11 cellular contexts compared by ENCODE assay signal in genomic region chr1:181100924-181101323, GRCh38. TPM values are rescaled to one million over a fixed set of nuclear protein-coding genes. Genes with fewer than 3 reads are reported as not detected.
DNase-seq lines count a peak whose midpoint lies in the region; TF ChIP-seq lines count a peak whose summit lies in the region.
"Had no signal": no experiment of that assay in that cellular context is flagged by ENCODE, and none has a peak within 500 bp of the region (broad histone marks: within the 10 kb centered on the region; RNA-seq: fewer than 3 reads in every experiment).

No MANE protein-coding gene starts in this region.

- peaks cover 1% of the 10 kb centered on the region for H3K36me3 Mint-ChIP-seq in T-helper 2 cell treated with Interferon-gamma antibody and Interleukin-4, amounts not matched to agents 5 μg/mL and 100 μg/mL, for 36 hours (ENCODE audit: low read depth)
- no peaks in the 10 kb centered on the region for H3K36me3 Mint-ChIP-seq in dendritic cell treated with granulocyte-macrophage colony-stimulating factor and Interleukin-4, amounts not matched to agents 40 ng/mL and 50 ng/mL, for 4 days (ENCODE audit: low read depth)
- no peaks in the 10 kb centered on the region for H3K36me3 Mint-ChIP-seq in osteocyte (ENCODE audit: unreplicated experiment)

- no peaks in the 10 kb centered on the region for H3K36me3 ChIP-seq in PC-9 (ENCODE audit: low read depth)
- H3K36me3 ChIP-seq: lower lobe of right lung had no signal

- H3K27ac ChIP-seq in PC-9 = peak overlapping the region; percentile 96

- TF ChIP-seq CTCF in PC-9 (conservative IDR thresholded peaks at IDR 0.05) (no peak), osteocyte (IDR thresholded peaks at IDR 0.05) (no peak)

- peaks cover 32% of the 10 kb centered on the region for H3K79me2 ChIP-seq in PC-9 (ENCODE audit: low read depth)

- H3K9me3 ChIP-seq in PC-9 (ENCODE audit: insufficient read depth, low read depth) = no peaks in the 10 kb centered on the region
- H3K9me3 ChIP-seq: lower lobe of right lung had no signal

- H3F3A ChIP-seq in PC-9 (ENCODE audit: insufficient read depth, low read depth) = peaks cover 68% of the 10 kb centered on the region

- intact Hi-C loops in PC-9 (cut with micrococcal nuclease; ENCODE audit: unreplicated experiment) = loop anchor here (1.0 kb wide), 2 partner anchors 11 to 18 kb away; no protein-coding TSS in a partner anchor
- intact Hi-C loops in dendritic cell treated with granulocyte-macrophage colony-stimulating factor and Interleukin-4, amounts not matched to agents 40 ng/mL and 50 ng/mL, for 4 days (cut with micrococcal nuclease) = no loop called here

- BruUV-seq in PC-9 (replicated peaks; lab: Mats Ljungman, UMichigan) = no TSS peak

- H3K9me3 Mint-ChIP-seq in T-helper 2 cell treated with Interferon-gamma antibody and Interleukin-4, amounts not matched to agents 5 μg/mL and 100 μg/mL, for 36 hours = no peaks in the 10 kb centered on the region
- no peaks in the 10 kb centered on the region for H3K9me3 Mint-ChIP-seq in dendritic cell treated with granulocyte-macrophage colony-stimulating factor and Interleukin-4, amounts not matched to agents 40 ng/mL and 50 ng/mL, for 4 days
- H3K9me3 Mint-ChIP-seq in osteocyte (ENCODE audit: unreplicated experiment) = no peaks in the 10 kb centered on the region

- no peak overlapping the region for H2AFZ ChIP-seq in PC-9

- DNase-seq in T-helper 2 cell treated with Interferon-gamma antibody and Interleukin-4, amounts not matched to agents 5 μg/mL and 100 μg/mL, for 36 hours (ENCODE audit: low spot score) = no peak
- no peak for DNase-seq in T-helper 2 cell
- peak in 1 of 2 experiments; percentile 42 for DNase-seq in PC-9
- DNase-seq in osteocyte (ENCODE audit: extremely low spot score, unreplicated experiment) = no peak
- DNase-seq in CD1c-positive myeloid dendritic cell (ENCODE audit: extremely low spot score) = no peak
- no peak for DNase-seq in LoVo (ENCODE audit: low spot score)
- DNase-seq in ureter (ENCODE audit: low spot score) = no peak
- DNase-seq: 8988T, dorsolateral prefrontal cortex, lower lobe of right lung had no signal

- H4K20me1 ChIP-seq in PC-9 (ENCODE audit: insufficient read depth) = no peaks in the 10 kb centered on the region

- no peaks in the 10 kb centered on the region for H3K27me3 ChIP-seq in PC-9 (ENCODE audit: insufficient read depth, low read depth)
- H3K27me3 ChIP-seq: dorsolateral prefrontal cortex had no signal

- H3K9me2 ChIP-seq in PC-9 (ENCODE audit: insufficient read depth) = no peaks in the 10 kb centered on the region

- peak overlapping the region; percentile 76 for H3K4me3 Mint-ChIP-seq in T-helper 2 cell treated with Interferon-gamma antibody and Interleukin-4, amounts not matched to agents 5 μg/mL and 100 μg/mL, for 36 hours
- H3K4me3 Mint-ChIP-seq in dendritic cell treated with granulocyte-macrophage colony-stimulating factor and Interleukin-4, amounts not matched to agents 40 ng/mL and 50 ng/mL, for 4 days = no peak overlapping the region
- H3K4me3 Mint-ChIP-seq in osteocyte (ENCODE audit: unreplicated experiment) = no peak overlapping the region

- H3K4me1 ChIP-seq in PC-9 (replicated peaks; ENCODE audit: insufficient read depth) = peaks cover 64% of the 10 kb centered on the region

- peak overlapping the region; percentile 93 for H3K27ac Mint-ChIP-seq in T-helper 2 cell treated with Interferon-gamma antibody and Interleukin-4, amounts not matched to agents 5 μg/mL and 100 μg/mL, for 36 hours
- H3K27ac Mint-ChIP-seq in dendritic cell treated with granulocyte-macrophage colony-stimulating factor and Interleukin-4, amounts not matched to agents 40 ng/mL and 50 ng/mL, for 4 days = peak overlapping the region; percentile 31
- H3K27ac Mint-ChIP-seq in osteocyte (ENCODE audit: unreplicated experiment) = peak overlapping the region; percentile 53

- peaks cover 3% of the 10 kb centered on the region for H3K27me3 Mint-ChIP-seq in T-helper 2 cell treated with Interferon-gamma antibody and Interleukin-4, amounts not matched to agents 5 μg/mL and 100 μg/mL, for 36 hours (ENCODE audit: low read depth)
- peaks cover 8% of the 10 kb centered on the region for H3K27me3 Mint-ChIP-seq in dendritic cell treated with granulocyte-macrophage colony-stimulating factor and Interleukin-4, amounts not matched to agents 40 ng/mL and 50 ng/mL, for 4 days
- H3K27me3 Mint-ChIP-seq in osteocyte (ENCODE audit: unreplicated experiment) = no peaks in the 10 kb centered on the region

- peak overlapping the region; percentile 99 for H3K4me2 ChIP-seq in PC-9

- H3K4me1 Mint-ChIP-seq in T-helper 2 cell treated with Interferon-gamma antibody and Interleukin-4, amounts not matched to agents 5 μg/mL and 100 μg/mL, for 36 hours (ENCODE audit: low read depth) = peaks cover 72% of the 10 kb centered on the region
- peaks cover 90% of the 10 kb centered on the region for H3K4me1 Mint-ChIP-seq in dendritic cell treated with granulocyte-macrophage colony-stimulating factor and Interleukin-4, amounts not matched to agents 40 ng/mL and 50 ng/mL, for 4 days (ENCODE audit: low read depth)
- peaks cover 88% of the 10 kb centered on the region for H3K4me1 Mint-ChIP-seq in osteocyte (ENCODE audit: unreplicated experiment)

- CTCF ChIA-PET in PC-9 (lab: Charles Lee) = interaction anchor here (0.9 kb wide), 1 partner anchor 9 kb away, joined by 3 read pairs; no protein-coding TSS in a partner anchor

- peak overlapping the region; percentile 64; the same call in 1 of the 2 replicates for H3K4me3 ChIP-seq in PC-9
- H3K4me3 ChIP-seq: dorsolateral prefrontal cortex, lower lobe of right lung had no signal

- POLR2A ChIA-PET in PC-9 (lab: Charles Lee; ENCODE audit: unreplicated experiment) = interaction anchor here (0.6 kb wide), 2 partner anchors 41 to 178 kb away, joined by 6 to 11 read pairs; no protein-coding TSS in a partner anchor

RNA-seq across cellular contexts. Expression of gene IER5, which starts 12.4 kb away (rescaled TPM):
- total RNA-seq in PC-9 (2021) = 21.2 and 23.4 TPM in 2 replicates
- 29.8 and 32.2 TPM in 2 replicates for total RNA-seq in osteocyte
- 12.6 TPM for total RNA-seq in ureter

Comparison
In these comparisons a context has a peak if more than half of its experiments do, and no peak if none do; other contexts are left out.
1. H3K27ac Mint-ChIP-seq: peak in every context shown above with its lines; median percentile 93 in T-helper 2 cell treated with Interferon-gamma antibody and Interleukin-4, amounts not matched to agents 5 μg/mL and 100 μg/mL, for 36 hours; 53 in osteocyte; 31 in dendritic cell treated with granulocyte-macrophage colony-stimulating factor and Interleukin-4, amounts not matched to agents 40 ng/mL and 50 ng/mL, for 4 days.